8 cellular contexts compared by ENCODE assay signal in genomic region chr19:12938536-12939291, GRCh38. TPM values are rescaled to one million over a fixed set of nuclear protein-coding genes. Genes with fewer than 3 reads are reported as not detected.
A peak's percentile ranks its signal among the peaks of the same experiment; 100 is the strongest.
DNase-seq lines count a peak whose midpoint lies in the region; ATAC-seq, FAIRE-seq and TF ChIP-seq lines count a peak whose summit lies in the region.

Gene CALR, plus strand, starts transcription at chr19:12938609. Its CDS starts 71 bp downstream, at chr19:12938680.

- H3K4me1 Mint-ChIP-seq in activated T-cell treated with anti-CD3 and anti-CD28 coated beads, Interleukin-2, amount 50 U/mL, for 24 hours (ENCODE audit: low read depth) = peaks cover 74% of the 10 kb centered on the region
- H3K4me1 Mint-ChIP-seq in IgD-negative memory B cell = peaks cover 32 to 41% (median 33%) of the 10 kb centered on the region in 3 donors
- peaks cover 44% of the 10 kb centered on the region for H3K4me1 Mint-ChIP-seq in activated T-cell treated with anti-CD3 and anti-CD28 coated beads, Interleukin-2, amount 50 U/mL, for 4 hours (ENCODE audit: low read depth)
- peaks cover 29% of the 10 kb centered on the region for H3K4me1 Mint-ChIP-seq in osteocyte (ENCODE audit: unreplicated experiment)

- no peak for FAIRE-seq in frontal cortex (lab: Jason Lieb, UNC)

- TF ChIP-seq CTCF in osteocyte (IDR thresholded peaks at IDR 0.05) = no peak

- peak; percentile 66 for DNase-seq in activated T-cell treated with anti-CD3 and anti-CD28 coated beads, Interleukin-2, amount 50 U/mL, for 24 hours
- DNase-seq in activated T-cell treated with anti-CD3 and anti-CD28 coated beads for 4 hours (no peak), frontal cortex (ENCODE audit: low spot score in 2 of 2) (no peak), osteocyte (ENCODE audit: extremely low spot score, unreplicated experiment) (no peak), AML-193 (lab: John Stamatoyannopoulos, UW) (no peak)
- no peak for DNase-seq in activated T-cell treated with anti-CD3 and anti-CD28 coated beads, Interleukin-2, amount 50 U/mL, for 4 hours

- H3K4me3 Mint-ChIP-seq in activated T-cell treated with anti-CD3 and anti-CD28 coated beads, Interleukin-2, amount 50 U/mL, for 24 hours = peak within 1 kb of the TSS; percentile 98
- H3K4me3 Mint-ChIP-seq in IgD-negative memory B cell = peak within 1 kb of the TSS; percentile 94 to 100 (median 98)
- H3K4me3 Mint-ChIP-seq in activated T-cell treated with anti-CD3 and anti-CD28 coated beads, Interleukin-2, amount 50 U/mL, for 4 hours = peak within 1 kb of the TSS; percentile 99
- H3K4me3 Mint-ChIP-seq in osteocyte (ENCODE audit: unreplicated experiment) = peak within 1 kb of the TSS; percentile 90

- H3K27me3 Mint-ChIP-seq in activated T-cell treated with anti-CD3 and anti-CD28 coated beads, Interleukin-2, amount 50 U/mL, for 24 hours = no peaks in the 10 kb centered on the region
- H3K27me3 Mint-ChIP-seq in IgD-negative memory B cell (no peaks in the 10 kb centered on the region), osteocyte (ENCODE audit: unreplicated experiment) (no peaks in the 10 kb centered on the region)
- no peaks in the 10 kb centered on the region for H3K27me3 Mint-ChIP-seq in activated T-cell treated with anti-CD3 and anti-CD28 coated beads, Interleukin-2, amount 50 U/mL, for 4 hours (ENCODE audit: low read depth)

- ATAC-seq in activated T-cell treated with anti-CD3 and anti-CD28 coated beads, Interleukin-2, amount 50 U/mL, for 4 hours = peak; percentile 12 to 13
- ATAC-seq in HG02610 (IDR thresholded peaks at IDR 0.05; ENCODE audit: unreplicated experiment) = no peak

- H3K27ac Mint-ChIP-seq in activated T-cell treated with anti-CD3 and anti-CD28 coated beads, Interleukin-2, amount 50 U/mL, for 24 hours = peak within 1 kb of the TSS; percentile 96
- H3K27ac Mint-ChIP-seq in IgD-negative memory B cell = peak within 1 kb of the TSS; percentile 97 to 100 (median 98)
- peak within 1 kb of the TSS; percentile 90 for H3K27ac Mint-ChIP-seq in osteocyte (ENCODE audit: unreplicated experiment)

- H3K36me3 Mint-ChIP-seq in activated T-cell treated with anti-CD3 and anti-CD28 coated beads, Interleukin-2, amount 50 U/mL, for 24 hours (ENCODE audit: low read depth) = peaks cover 54% of the 10 kb centered on the region
- H3K36me3 Mint-ChIP-seq in IgD-negative memory B cell = peaks cover 9% of the 10 kb centered on the region
- peaks cover 36% of the 10 kb centered on the region for H3K36me3 Mint-ChIP-seq in activated T-cell treated with anti-CD3 and anti-CD28 coated beads, Interleukin-2, amount 50 U/mL, for 4 hours (ENCODE audit: insufficient read depth)
- H3K36me3 Mint-ChIP-seq in osteocyte (ENCODE audit: unreplicated experiment) = peaks cover 38% of the 10 kb centered on the region

- no peaks in the 10 kb centered on the region for H3K9me3 Mint-ChIP-seq in activated T-cell treated with anti-CD3 and anti-CD28 coated beads, Interleukin-2, amount 50 U/mL, for 24 hours
- H3K9me3 Mint-ChIP-seq in IgD-negative memory B cell (no peaks in the 10 kb centered on the region), osteocyte (ENCODE audit: unreplicated experiment) (no peaks in the 10 kb centered on the region)
- no peaks in the 10 kb centered on the region for H3K9me3 Mint-ChIP-seq in activated T-cell treated with anti-CD3 and anti-CD28 coated beads, Interleukin-2, amount 50 U/mL, for 4 hours

RNA-seq across cellular contexts. Expression of gene CALR, which starts in this region (rescaled TPM):
- polyA plus RNA-seq in IgD-negative memory B cell = 158 TPM
- total RNA-seq in activated T-cell treated with anti-CD3 and anti-CD28 coated beads, Interleukin-2, amount 50 U/mL, for 4 hours = 1,000 to 10,000 TPM; 1,489 to 1,621 (median 1,575) TPM
- total RNA-seq in frontal cortex (298 TPM), osteocyte (1,241 and 1,304 TPM in 2 replicates)
